8 cellular contexts compared by ENCODE assay signal in genomic region chr15:66503780-66504562, GRCh38. TPM values are rescaled to one million over a fixed set of nuclear protein-coding genes. Genes with fewer than 3 reads are reported as not detected.
DNase-seq lines count a peak whose midpoint lies in the region; ATAC-seq and TF ChIP-seq lines count a peak whose summit lies in the region.

No MANE protein-coding gene starts in this region.

- intact Hi-C loops in left ventricle myocardium inferior (cut with micrococcal nuclease), result no loop called here
- intact Hi-C loops in left cardiac atrium (cut with DNase I), result loop anchor here in 1 of 2 donors (2.0 kb wide), 1 partner anchor 117 kb away; the partner anchor contains the start of gene MAP2K1
- intact Hi-C loops in body of pancreas (cut with DNase I), result no loop called here
- intact Hi-C loops in uterus (cut with DNase I; ENCODE audit: low total_unique reads), result no loop called here

- TF ChIP-seq CTCF in left ventricle myocardium inferior (IDR thresholded peaks at IDR 0.05; ENCODE audit: borderline replicate concordance), result no peak
- TF ChIP-seq CTCF in body of pancreas (IDR thresholded peaks at IDR 0.05), result no peak
- no peak for TF ChIP-seq CTCF in lung (IDR thresholded peaks at IDR 0.05; ENCODE audit: control extremely low read depth, extremely low read depth)
- TF ChIP-seq CTCF in uterus (IDR thresholded peaks at IDR 0.05), result no peak
- TF ChIP-seq CTCF in GM20000 (IDR thresholded peaks at IDR 0.05; ENCODE audit: extremely low read depth, missing control alignments), result no peak

- H3K4me1 ChIP-seq in left ventricle myocardium inferior (peaks cover 38% of the 10 kb centered on the region), body of pancreas (peaks cover 27% of the 10 kb centered on the region), lung (ENCODE audit: control insufficient read depth in 2 of 2, insufficient read depth in 2 of 2, low read length in 2 of 2) (peaks cover 3 to 8% of the 10 kb centered on the region in 2 donors), uterus (peaks cover 4 to 7% of the 10 kb centered on the region in 2 donors)

- H3K27me3 ChIP-seq in left ventricle myocardium inferior (ENCODE audit: low read depth) (no peaks in the 10 kb centered on the region), body of pancreas (no peaks in the 10 kb centered on the region), lung (ENCODE audit: control insufficient read depth, insufficient read depth) (no peaks in the 10 kb centered on the region), uterus (no peaks in the 10 kb centered on the region)

- WGBS in body of pancreas, 2 donors, result 0% methylated on average over 12 of the region's 12 CpGs
- WGBS in lung, 2 donors, result 0 to 1% methylated on average over 12 of the region's 12 CpGs

- H3K36me3 ChIP-seq in left ventricle myocardium inferior, result peaks cover 45% of the 10 kb centered on the region
- peaks cover 10 to 25% of the 10 kb centered on the region in 2 donors for H3K36me3 ChIP-seq in body of pancreas (replicated peaks in 1 of 2; ENCODE audit: insufficient read depth in 1 of 2, low read depth in 2 of 2)
- peaks cover 17 to 29% of the 10 kb centered on the region in 2 donors for H3K36me3 ChIP-seq in lung (ENCODE audit: control insufficient read depth in 2 of 2, insufficient read depth in 2 of 2, low read length in 2 of 2)
- H3K36me3 ChIP-seq in uterus, result no peaks in the 10 kb centered on the region

- H3K4me3 ChIP-seq in left ventricle myocardium inferior (peak overlapping the region; percentile 81), body of pancreas (peak overlapping the region; percentile 64 to 92), lung (peak overlapping the region; percentile 89), uterus (peak overlapping the region; percentile 79 to 95)

- ATAC-seq in left cardiac atrium, result no peak
- no peak for ATAC-seq in body of pancreas
- no peak for ATAC-seq in lung (ENCODE audit: insufficient read depth, low FRiP score)
- ATAC-seq in GM18909 (IDR thresholded peaks at IDR 0.05; ENCODE audit: poor library complexity, unreplicated experiment), result no peak

- no peak for TF ChIP-seq POLR2A in body of pancreas (IDR thresholded peaks at IDR 0.05)
- no peak for TF ChIP-seq POLR2A in uterus (IDR thresholded peaks at IDR 0.05)

- H3K27ac ChIP-seq in left ventricle myocardium inferior (replicated peaks), result peak overlapping the region; percentile 92
- peak overlapping the region; percentile 64 to 95 (median 92) for H3K27ac ChIP-seq in body of pancreas
- H3K27ac ChIP-seq in lung (ENCODE audit: low read depth in 1 of 2, low read length in 1 of 2), result peak overlapping the region; percentile 71 to 97
- H3K27ac ChIP-seq in uterus, result peak overlapping the region; percentile 87 to 93

- no peaks in the 10 kb centered on the region for H3K9me3 ChIP-seq in left ventricle myocardium inferior (replicated peaks)
- no peaks in the 10 kb centered on the region for H3K9me3 ChIP-seq in body of pancreas
- no peaks in the 10 kb centered on the region for H3K9me3 ChIP-seq in lung (ENCODE audit: control insufficient read depth in 2 of 2, insufficient read depth in 1 of 2, low read length in 1 of 2)
- no peaks in the 10 kb centered on the region for H3K9me3 ChIP-seq in uterus

- DNase-seq in left ventricle myocardium inferior (no peak), left cardiac atrium (no peak), body of pancreas (no peak), lung (ENCODE audit: low spot score) (no peak), uterus (no peak), ureter (ENCODE audit: low spot score) (no peak), GM20000 (ENCODE audit: low spot score) (no peak)

RNA-seq across cellular contexts. Expression of gene RPL4, which starts 0.7 kb away (rescaled TPM):
- total RNA-seq in left ventricle myocardium inferior (1,358 TPM), left cardiac atrium (1,000 to 10,000 TPM; 1,466 to 1,535 TPM), body of pancreas (1,000 to 10,000 TPM in 1 of 2 donors, 100 to 1,000 TPM in 1; 789 to 1,823 TPM), lung (1,000 to 10,000 TPM; 1,560 to 2,503 TPM), uterus (1,000 to 10,000 TPM; 2,301 to 6,298 (median 4,986) TPM), ureter (2,079 TPM)
- polyA plus RNA-seq in lung, result 1,000 to 10,000 TPM; 2,394 to 2,474 TPM

RNA-seq across cellular contexts. Expression of gene ZWILCH, which starts 1.2 kb away (rescaled TPM):
- total RNA-seq in left ventricle myocardium inferior (2.0 TPM), left cardiac atrium (1 to 10 TPM; 2.3 to 3.5 TPM), body of pancreas (1 to 10 TPM in 1 of 2 donors, under 1 TPM in 1; 0.99 to 1.8 TPM), lung (1 to 10 TPM; 7.4 to 9.9 TPM), uterus (10 to 100 TPM in 1 of 4 donors, 1 to 10 TPM in 3; 2.4 to 26.1 (median 7.0) TPM), ureter (9.0 TPM)
- 1 to 10 TPM; 3.2 to 4.8 TPM for polyA plus RNA-seq in lung

RNA-seq across cellular contexts. Expression of gene SNAPC5, which starts 6.4 kb away (rescaled TPM):
- total RNA-seq in left ventricle myocardium inferior (40.9 TPM), left cardiac atrium (10 to 100 TPM; 32.3 to 33.3 TPM), body of pancreas (10 to 100 TPM; 13.5 to 14.5 TPM), lung (10 to 100 TPM; 19.2 to 25.4 TPM), uterus (10 to 100 TPM; 17.1 to 45.6 (median 24.6) TPM), ureter (29.2 TPM)
- polyA plus RNA-seq in lung, result 10 to 100 TPM; 28.1 to 41.4 TPM
